Comparison of ENCODE assay signal across 16 cellular contexts in genomic region chr11:117089685-117090084, GRCh38. TPM values are rescaled to one million over a fixed set of nuclear protein-coding genes. Genes with fewer than 3 reads are reported as not detected.
DNase-seq lines count a peak whose midpoint lies in the region; ATAC-seq and TF ChIP-seq lines count a peak whose summit lies in the region.
"Had no signal": no experiment of that assay in that cellular context is flagged by ENCODE, and none has a peak within 500 bp of the region (broad histone marks: within the 10 kb centered on the region; RNA-seq: fewer than 3 reads in every experiment).

No MANE protein-coding gene starts in this region.

- peaks cover 45 to 66% of the 10 kb centered on the region in 2 donors for H3K4me1 Mint-ChIP-seq in natural killer cell treated with Interleukin-12 subunit alpha and Interleukin-12 subunit beta and Interleukin-15 and Interleukin-18, amount 100 ng/mL, for 72 hours (ENCODE audit: low read depth in 2 of 2)
- H3K4me1 Mint-ChIP-seq in natural killer cell: peaks cover 56 to 60% of the 10 kb centered on the region in 2 donors
- H3K4me1 Mint-ChIP-seq in WTC11: peaks cover 11% of the 10 kb centered on the region

- H3K4me3 Mint-ChIP-seq in natural killer cell treated with Interleukin-12 subunit alpha and Interleukin-12 subunit beta and Interleukin-15 and Interleukin-18, amount 100 ng/mL, for 72 hours: peak overlapping the region; percentile 10
- H3K4me3 Mint-ChIP-seq in natural killer cell (no peak overlapping the region), WTC11 (no peak overlapping the region)

- no peak overlapping the region for H3K4me3 ChIP-seq in body of pancreas

- POLR2A ChIA-PET in WTC11 (lab: Charles Lee): no interaction called here

- no peak for TF ChIP-seq POLR2A in body of pancreas (IDR thresholded peaks at IDR 0.05)

- no peak for DNase-seq in natural killer cell treated with Interleukin-12 subunit alpha and Interleukin-12 subunit beta and Interleukin-15 and Interleukin-18, amount 100 ng/mL, for 72 hours (ENCODE audit: low spot score)
- DNase-seq in natural killer cell: no peak
- DNase-seq in body of pancreas: no peak
- DNase-seq in kidney tubule cell (ENCODE audit: low spot score): peak; percentile 88
- DNase-seq in WTC11 (ENCODE audit: low spot score): no peak
- no peak for DNase-seq in RKO (ENCODE audit: low spot score)
- DNase-seq: ACHN; erythroblast; NCI-H2029; NCI-H526; RPMI8226; stimulated activated naive CD8-positive, alpha-beta T cell treated with anti-CD3 and anti-CD28 coated beads, Interleukin-15, Interleukin-2, amounts not matched to agents 100 U/mL and 50 U/mL, for 24 hours; T-helper 17 cell had no signal

- peaks cover 4% of the 10 kb centered on the region for H3K9me3 Mint-ChIP-seq in natural killer cell treated with Interleukin-12 subunit alpha and Interleukin-12 subunit beta and Interleukin-15 and Interleukin-18, amount 100 ng/mL, for 72 hours
- H3K9me3 Mint-ChIP-seq in natural killer cell (no peaks in the 10 kb centered on the region), WTC11 (peaks cover 8% of the 10 kb centered on the region)

- CTCF ChIA-PET in WTC11 (lab: Charles Lee): no interaction called here

- H3K27ac ChIP-seq in body of pancreas: peak overlapping the region in 2 of 4 donors; percentile 35 to 57
- H3K27ac ChIP-seq: parathyroid adenoma had no signal

- peaks cover 11% of the 10 kb centered on the region for H3K36me3 Mint-ChIP-seq in natural killer cell treated with Interleukin-12 subunit alpha and Interleukin-12 subunit beta and Interleukin-15 and Interleukin-18, amount 100 ng/mL, for 72 hours
- H3K36me3 Mint-ChIP-seq in natural killer cell (peaks cover 8% of the 10 kb centered on the region), WTC11 (peaks cover 9% of the 10 kb centered on the region)

- H3K36me3 ChIP-seq in body of pancreas (replicated peaks in 1 of 2; ENCODE audit: insufficient read depth in 1 of 2, low read depth in 2 of 2): no peaks in the 10 kb centered on the region

- H3K27ac Mint-ChIP-seq in natural killer cell treated with Interleukin-12 subunit alpha and Interleukin-12 subunit beta and Interleukin-15 and Interleukin-18, amount 100 ng/mL, for 72 hours: peak overlapping the region in 1 of 2 donors; percentile 19
- H3K27ac Mint-ChIP-seq in natural killer cell: no peak overlapping the region
- no peak overlapping the region for H3K27ac Mint-ChIP-seq in WTC11

- peaks cover 53% of the 10 kb centered on the region for H3K4me1 ChIP-seq in body of pancreas

- H3K27me3 Mint-ChIP-seq in natural killer cell treated with Interleukin-12 subunit alpha and Interleukin-12 subunit beta and Interleukin-15 and Interleukin-18, amount 100 ng/mL, for 72 hours: no peaks in the 10 kb centered on the region
- H3K27me3 Mint-ChIP-seq in natural killer cell (ENCODE audit: low read depth in 2 of 2) (no peaks in the 10 kb centered on the region), WTC11 (ENCODE audit: low read depth) (no peaks in the 10 kb centered on the region)
- H3K27me3 Mint-ChIP-seq: T-helper 17 cell had no signal

- TF ChIP-seq CTCF in natural killer cell (IDR thresholded peaks at IDR 0.05): no peak
- no peak for TF ChIP-seq CTCF in body of pancreas (IDR thresholded peaks at IDR 0.05)
- TF ChIP-seq CTCF in WTC11 (IDR thresholded peaks at IDR 0.05): no peak

- intact Hi-C loops in natural killer cell (cut with micrococcal nuclease): loop anchor here (10.0 kb wide), 1 partner anchor 45 kb away; no protein-coding TSS in a partner anchor
- intact Hi-C loops in body of pancreas (cut with DNase I): no loop called here

- H3K27me3 ChIP-seq in body of pancreas: no peaks in the 10 kb centered on the region

- 78 to 81% methylated on average over 7 of the region's 7 CpGs for WGBS in body of pancreas, 2 donors

- H3K9me3 ChIP-seq in body of pancreas: no peaks in the 10 kb centered on the region

- no peak for ATAC-seq in natural killer cell treated with Interleukin-12 subunit alpha and Interleukin-12 subunit beta and Interleukin-15 and Interleukin-18, amount 100 ng/mL, for 72 hours
- ATAC-seq in natural killer cell (no peak), body of pancreas (peak; percentile 10), WTC11 (no peak), GM21526 (IDR thresholded peaks at IDR 0.05; ENCODE audit: low FRiP score, unreplicated experiment) (no peak), GM21723 (IDR thresholded peaks at IDR 0.05; ENCODE audit: unreplicated experiment) (no peak)
- ATAC-seq: stimulated activated naive CD8-positive, alpha-beta T cell treated with anti-CD3 and anti-CD28 coated beads, Interleukin-15, Interleukin-2, amounts not matched to agents 100 U/mL and 50 U/mL, for 24 hours; T-helper 17 cell had no signal

TF ChIP-seq in WTC11, 78 proteins besides CTCF, POLR2A, EP300 and RAD21:
- no peak for TF ChIP-seq ZNF671 (CRISPR knock-in tag; IDR thresholded peaks at IDR 0.05)
- no peak for TF ChIP-seq NFE2L1 (CRISPR knock-in tag; IDR thresholded peaks at IDR 0.05)
TF ChIP-seq in WTC11: peak in this region for 0.

RNA-seq across cellular contexts. Expression of gene SIK3, which starts 8.5 kb away (rescaled TPM):
- total RNA-seq in natural killer cell treated with Interleukin-12 subunit alpha and Interleukin-12 subunit beta and Interleukin-15 and Interleukin-18, amount 100 ng/mL, for 72 hours: 100 to 1,000 TPM in 1 of 2 donors, 10 to 100 TPM in 1; 88.7 to 111 TPM
- total RNA-seq in natural killer cell (100 to 1,000 TPM in 2 of 3 donors, 10 to 100 TPM in 1; 71.6 to 120 (median 119) TPM), body of pancreas (10 to 100 TPM; 24.1 to 46.1 TPM), WTC11 (2021) (26.4 to 34.4 TPM (median 29.6 TPM) in 3 replicates)

RNA-seq across cellular contexts. Expression of gene PAFAH1B2, which starts 54.4 kb away (rescaled TPM):
- total RNA-seq in natural killer cell treated with Interleukin-12 subunit alpha and Interleukin-12 subunit beta and Interleukin-15 and Interleukin-18, amount 100 ng/mL, for 72 hours: 10 to 100 TPM; 60.6 to 76.7 TPM
- 10 to 100 TPM; 46.1 to 71.0 (median 58.8) TPM for total RNA-seq in natural killer cell
- 10 to 100 TPM; 30.0 to 44.9 TPM for total RNA-seq in body of pancreas
- 132 to 138 TPM (median 133 TPM) in 3 replicates for total RNA-seq in WTC11 (2021)
